Comparison of ENCODE assay signal across 24 cellular contexts in the genomic region with DNA sequence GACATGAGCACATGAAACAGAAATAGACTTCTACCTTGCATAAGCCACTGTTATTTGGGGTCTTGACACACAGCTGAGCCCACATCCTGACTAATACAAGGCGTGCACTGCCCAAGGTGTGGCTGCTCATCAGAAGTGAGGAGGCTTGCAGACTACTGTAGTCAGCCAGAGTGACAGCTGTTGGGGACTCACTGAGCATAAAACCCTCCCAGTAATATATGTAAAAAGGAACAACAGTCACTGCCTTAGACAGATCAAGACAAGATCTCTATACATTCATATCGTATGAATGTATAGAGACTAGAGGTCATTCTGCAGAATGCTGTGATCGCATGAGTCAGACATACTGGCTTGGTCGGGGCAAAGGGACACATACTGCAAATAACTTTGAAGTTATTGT. TPM values are rescaled to one million over a fixed set of nuclear protein-coding genes. Genes with fewer than 3 reads are reported as not detected.
DNase-seq lines count a peak whose midpoint lies in the region; ATAC-seq and TF ChIP-seq lines count a peak whose summit lies in the region.
"Had no signal": no experiment of that assay in that cellular context is flagged by ENCODE, and none has a peak within 500 bp of the region (broad histone marks: within the 10 kb centered on the region; RNA-seq: fewer than 3 reads in every experiment).

No MANE protein-coding gene starts in this region.

- H4K8ac ChIP-seq in trophoblast cell (ENCODE audit: low read depth, low read length) = no peak overlapping the region

- no peaks in the 10 kb centered on the region for H3K79me2 ChIP-seq in trophoblast cell (ENCODE audit: control insufficient read depth, insufficient read depth, low read length, poor library complexity)
- H3K79me2 ChIP-seq: hepatocyte had no signal

- no peak overlapping the region for H2BK120ac ChIP-seq in trophoblast cell (ENCODE audit: insufficient read depth, low read length, poor library complexity)

- POLR2A ChIA-PET in activated CD4-positive, alpha-beta T cell treated with anti-CD3 and anti-CD28 coated beads for 36 hours (lab: Charles Lee) = no interaction called here
- POLR2A ChIA-PET in activated CD4-positive, alpha-beta memory T cell treated with anti-CD3 and anti-CD28 coated beads, Interleukin-2, amount 10 ng/mL, durations not matched to agents 7 days and 5 days (lab: Charles Lee) = no interaction called here

- no peak overlapping the region for H3K14ac ChIP-seq in trophoblast cell (ENCODE audit: low read length)

- H2BK12ac ChIP-seq in trophoblast cell (ENCODE audit: low read length) = no peak overlapping the region

- no peak for TF ChIP-seq CTCF in astrocyte of the spinal cord (IDR thresholded peaks at IDR 0.05; ENCODE audit: low read depth, low read length)

- H3K4me3 Mint-ChIP-seq in activated CD4-positive, alpha-beta T cell treated with anti-CD3 and anti-CD28 coated beads for 36 hours = no peak overlapping the region
- no peak overlapping the region for H3K4me3 Mint-ChIP-seq in activated CD4-positive, alpha-beta memory T cell treated with anti-CD3 and anti-CD28 coated beads, Interleukin-2, amount 10 ng/mL, durations not matched to agents 7 days and 5 days
- H3K4me3 Mint-ChIP-seq: IgD-negative memory B cell; nephron progenitor cell; stimulated activated naive B cell treated with anti-CD40 and anti-IgM and Interleukin-4, amounts not matched to agents 10 μg/mL and 1 μg/mL and 100 μg/mL, for 72 hours; type B pancreatic cell had no signal

- WGBS in trophoblast cell (ENCODE audit: extremely low coverage, insufficient coverage, insufficient read length) = no CpG with 5 or more reads among the region's 4 CpGs

- H3K36me3 Mint-ChIP-seq in activated CD4-positive, alpha-beta T cell treated with anti-CD3 and anti-CD28 coated beads for 36 hours (ENCODE audit: low read depth) = no peaks in the 10 kb centered on the region
- H3K36me3 Mint-ChIP-seq in activated CD4-positive, alpha-beta memory T cell treated with anti-CD3 and anti-CD28 coated beads, Interleukin-2, amount 10 ng/mL, durations not matched to agents 7 days and 5 days (ENCODE audit: low read depth) = peaks cover 2% of the 10 kb centered on the region
- H3K36me3 Mint-ChIP-seq: IgD-negative memory B cell; stimulated activated naive B cell treated with anti-CD40 and anti-IgM and Interleukin-4, amounts not matched to agents 10 μg/mL and 1 μg/mL and 100 μg/mL, for 72 hours; type B pancreatic cell had no signal

- intact Hi-C loops in activated CD4-positive, alpha-beta T cell treated with anti-CD3 and anti-CD28 coated beads for 36 hours (cut with DNase I, micrococcal nuclease) = no loop called here

- ATAC-seq in activated CD4-positive, alpha-beta T cell treated with anti-CD3 and anti-CD28 coated beads for 36 hours = peak; percentile 60
- ATAC-seq in GM18520 (IDR thresholded peaks at IDR 0.05; ENCODE audit: unreplicated experiment) = no peak
- ATAC-seq: stimulated activated naive B cell treated with anti-CD40 and anti-IgM and Interleukin-4, amounts not matched to agents 10 μg/mL and 1 μg/mL and 100 μg/mL, for 72 hours had no signal

- no peak overlapping the region for H3K18ac ChIP-seq in trophoblast cell (ENCODE audit: low read length)

- H3K4me3 ChIP-seq in astrocyte of the spinal cord (ENCODE audit: low read depth, low read length) (no peak overlapping the region), trophoblast cell (ENCODE audit: low read depth, low read length) (no peak overlapping the region)
- H3K4me3 ChIP-seq: cardiac muscle cell, hepatocyte had no signal

- H3K9me3 Mint-ChIP-seq in activated CD4-positive, alpha-beta T cell treated with anti-CD3 and anti-CD28 coated beads for 36 hours (ENCODE audit: low read depth) = no peaks in the 10 kb centered on the region
- H3K9me3 Mint-ChIP-seq in activated CD4-positive, alpha-beta memory T cell treated with anti-CD3 and anti-CD28 coated beads, Interleukin-2, amount 10 ng/mL, durations not matched to agents 7 days and 5 days = no peaks in the 10 kb centered on the region
- H3K9me3 Mint-ChIP-seq: IgD-negative memory B cell; nephron progenitor cell; stimulated activated naive B cell treated with anti-CD40 and anti-IgM and Interleukin-4, amounts not matched to agents 10 μg/mL and 1 μg/mL and 100 μg/mL, for 72 hours; type B pancreatic cell had no signal

- no peak overlapping the region for H2AFZ ChIP-seq in trophoblast cell (ENCODE audit: insufficient read depth, low read length, poor library complexity)
- H2AFZ ChIP-seq: hepatocyte had no signal

- H3K79me1 ChIP-seq in trophoblast cell (ENCODE audit: low read length) = no peaks in the 10 kb centered on the region

- H4K12ac ChIP-seq in trophoblast cell (ENCODE audit: low read depth, low read length) = no peak overlapping the region

- no peak overlapping the region for H3K9ac ChIP-seq in trophoblast cell (ENCODE audit: low read length)

- H4K91ac ChIP-seq in trophoblast cell (ENCODE audit: low read depth, low read length) = no peak overlapping the region

- H2BK5ac ChIP-seq in trophoblast cell (ENCODE audit: low read depth, low read length, poor library complexity) = no peak overlapping the region

- in situ Hi-C loops in astrocyte of the spinal cord (cut with HindIII; ENCODE audit: low sequenced_read_pairs) = no loop called here

- no peak overlapping the region for H3K23ac ChIP-seq in trophoblast cell (ENCODE audit: low read length)

- peaks cover 3% of the 10 kb centered on the region for H3K4me1 Mint-ChIP-seq in activated CD4-positive, alpha-beta T cell treated with anti-CD3 and anti-CD28 coated beads for 36 hours
- H3K4me1 Mint-ChIP-seq in activated CD4-positive, alpha-beta memory T cell treated with anti-CD3 and anti-CD28 coated beads, Interleukin-2, amount 10 ng/mL, durations not matched to agents 7 days and 5 days = peaks cover 20% of the 10 kb centered on the region

- H3K27me3 ChIP-seq in trophoblast cell (ENCODE audit: insufficient read depth, low read length) = no peaks in the 10 kb centered on the region

- no peak overlapping the region for H3K4me2 ChIP-seq in trophoblast cell (ENCODE audit: low read length)
- H3K4me2 ChIP-seq: hepatocyte had no signal

- no peak overlapping the region for H2AK5ac ChIP-seq in trophoblast cell (ENCODE audit: low read length)

- no peaks in the 10 kb centered on the region for H3K36me3 ChIP-seq in trophoblast cell (ENCODE audit: control insufficient read depth in 1 of 2, insufficient read depth in 2 of 2, low read length in 2 of 2)
- H3K36me3 ChIP-seq: cardiac muscle cell had no signal

- H3K4ac ChIP-seq in trophoblast cell (ENCODE audit: low read depth, low read length) = no peak overlapping the region

- no peak for DNase-seq in activated CD4-positive, alpha-beta T cell treated with anti-CD3 and anti-CD28 coated beads for 36 hours
- DNase-seq in activated CD4-positive, alpha-beta T cell treated with anti-CD3 and anti-CD28 coated beads, Interleukin-2, amount 50 U/mL, for 4 hours = no peak
- DNase-seq in HS-5 (ENCODE audit: low read depth) (peak; percentile 52), astrocyte of the spinal cord (ENCODE audit: low read depth, low spot score) (peak; percentile 19), trophoblast cell (peak; percentile 58 to 74), inferior parietal cortex (ENCODE audit: extremely low spot score) (no peak)
- no peak for DNase-seq in activated CD4-positive, alpha-beta memory T cell treated with anti-CD3 and anti-CD28 coated beads, Interleukin-2, amount 10 ng/mL, durations not matched to agents 7 days and 5 days
- DNase-seq: activated naive CD4-positive, alpha-beta T cell treated with anti-CD3 and anti-CD28 coated beads, Interleukin-2, amount 50 U/mL, for 16 hours; activated T-cell treated with anti-CD3 and anti-CD28 coated beads for 4 hours; effector CD4-positive, alpha-beta T cell; kidney glomerular epithelial cell; mesendoderm; NCI-H2081; nephron progenitor cell; OCI-M1; stimulated activated naive B cell treated with anti-CD40 and anti-IgM and Interleukin-4, amounts not matched to agents 10 μg/mL and 1 μg/mL and 100 μg/mL, for 72 hours had no signal

- no peaks in the 10 kb centered on the region for H3K9me3 ChIP-seq in trophoblast cell (ENCODE audit: insufficient read depth, low read depth, low read length)

- peaks cover 23% of the 10 kb centered on the region for H3K27me3 Mint-ChIP-seq in activated CD4-positive, alpha-beta T cell treated with anti-CD3 and anti-CD28 coated beads for 36 hours
- peaks cover 31% of the 10 kb centered on the region for H3K27me3 Mint-ChIP-seq in activated CD4-positive, alpha-beta memory T cell treated with anti-CD3 and anti-CD28 coated beads, Interleukin-2, amount 10 ng/mL, durations not matched to agents 7 days and 5 days

- H3K27ac ChIP-seq in trophoblast cell (ENCODE audit: low read depth, low read length) = no peak overlapping the region
- H3K27ac ChIP-seq: C4-2B, cardiac muscle cell, hepatocyte had no signal

- H3K27ac Mint-ChIP-seq in activated CD4-positive, alpha-beta T cell treated with anti-CD3 and anti-CD28 coated beads for 36 hours = no peak overlapping the region
- H3K27ac Mint-ChIP-seq in activated CD4-positive, alpha-beta memory T cell treated with anti-CD3 and anti-CD28 coated beads, Interleukin-2, amount 10 ng/mL, durations not matched to agents 7 days and 5 days = no peak overlapping the region
- H3K27ac Mint-ChIP-seq: IgD-negative memory B cell; nephron progenitor cell; stimulated activated naive B cell treated with anti-CD40 and anti-IgM and Interleukin-4, amounts not matched to agents 10 μg/mL and 1 μg/mL and 100 μg/mL, for 72 hours; type B pancreatic cell had no signal

- H3K4me1 ChIP-seq in trophoblast cell (ENCODE audit: control insufficient read depth in 1 of 2, insufficient read depth in 2 of 2, low read length in 2 of 2) = no peaks in the 10 kb centered on the region

- CTCF ChIA-PET in activated CD4-positive, alpha-beta T cell treated with anti-CD3 and anti-CD28 coated beads for 36 hours (lab: Charles Lee) = interaction anchor here (0.6 to 0.7 kb wide), 2 partner anchors 58 to 127 kb away, joined by 3 read pairs; no protein-coding TSS in a partner anchor
- CTCF ChIA-PET in activated CD4-positive, alpha-beta memory T cell treated with anti-CD3 and anti-CD28 coated beads, Interleukin-2, amount 10 ng/mL, durations not matched to agents 7 days and 5 days (lab: Charles Lee) = interaction anchor here (1.1 kb wide), 1 partner anchor 12 kb away, joined by 3 read pairs; the partner anchor contains the start of gene MIPEP

RNA-seq across cellular contexts. Expression of gene C1QTNF9B, which starts 4.1 kb away (rescaled TPM):
- total RNA-seq in activated CD4-positive, alpha-beta T cell treated with anti-CD3 and anti-CD28 coated beads for 36 hours = not detected
- not detected in 2 replicates for polyA plus RNA-seq in trophoblast cell (2013)
- not detected for total RNA-seq in activated CD4-positive, alpha-beta memory T cell treated with anti-CD3 and anti-CD28 coated beads, Interleukin-2, amount 10 ng/mL, durations not matched to agents 7 days and 5 days
- total RNA-seq: A172, hepatocyte, pulmonary artery endothelial cell had no signal
- polyA plus RNA-seq: IgD-negative memory B cell had no signal

RNA-seq across cellular contexts. Expression of gene MIPEP, which starts 12.2 kb away (rescaled TPM):
- 10 to 100 TPM; 13.2 to 15.5 TPM for total RNA-seq in activated CD4-positive, alpha-beta T cell treated with anti-CD3 and anti-CD28 coated beads for 36 hours
- polyA plus RNA-seq in trophoblast cell (2013) = 11.7 and 13.6 TPM in 2 replicates
- 1 to 10 TPM; 8.6 to 8.8 TPM for total RNA-seq in activated CD4-positive, alpha-beta memory T cell treated with anti-CD3 and anti-CD28 coated beads, Interleukin-2, amount 10 ng/mL, durations not matched to agents 7 days and 5 days

Comparison
In these comparisons a context has a peak if more than half of its experiments do, and no peak if none do; other contexts are left out.
1. DNase-seq: peak in HS-5 (single experiment), astrocyte of the spinal cord (single experiment) and trophoblast cell (2 of 2); none in activated CD4-positive, alpha-beta T cell treated with anti-CD3 and anti-CD28 coated beads for 36 hours (single experiment), activated CD4-positive, alpha-beta T cell treated with anti-CD3 and anti-CD28 coated beads, Interleukin-2, amount 50 U/mL, for 4 hours (0 of 2), inferior parietal cortex (single experiment) and activated CD4-positive, alpha-beta memory T cell treated with anti-CD3 and anti-CD28 coated beads, Interleukin-2, amount 10 ng/mL, durations not matched to agents 7 days and 5 days (single experiment).